Comparison of ENCODE assay signal across 22 cellular contexts in genomic region chr17:68294196-68294555, GRCh38. TPM values are rescaled to one million over a fixed set of nuclear protein-coding genes. Genes with fewer than 3 reads are reported as not detected.
DNase-seq lines count a peak whose midpoint lies in the region; ATAC-seq, FAIRE-seq and TF ChIP-seq lines count a peak whose summit lies in the region.
"Had no signal": no experiment of that assay in that cellular context is flagged by ENCODE, and none has a peak within 500 bp of the region (broad histone marks: within the 10 kb centered on the region; RNA-seq: fewer than 3 reads in every experiment).

No MANE protein-coding gene starts in this region.

- peaks cover 3% of the 10 kb centered on the region for H3K27me3 ChIP-seq in osteoblast (ENCODE audit: insufficient read depth, low read length)

- no peak overlapping the region for H2AFZ ChIP-seq in osteoblast (ENCODE audit: low read length)

- H3K4me3 Mint-ChIP-seq in IgD-negative memory B cell (peak overlapping the region in 1 of 4 donors; percentile 85), neural crest cell (peak overlapping the region; percentile 80)
- no peak overlapping the region for H3K4me3 Mint-ChIP-seq in dendritic cell treated with granulocyte-macrophage colony-stimulating factor and Interleukin-4, amounts not matched to agents 40 ng/mL and 50 ng/mL, for 4 days
- H3K4me3 Mint-ChIP-seq: activated naive CD8-positive, alpha-beta T cell treated with anti-CD3 and anti-CD28 coated beads for 36 hours; activated T-helper 1 cell treated with anti-CD3 and anti-CD28 coated beads, Interleukin-12 subunit alpha, Interleukin-12 subunit beta, Interleukin-2, Interleukin-4 antibody, amounts not matched to agents 30 ng/mL and 10 ng/mL and 1 ng/mL, durations not matched to agents 14 hours and 24 hours and 36 hours had no signal

- ATAC-seq in HG02759 (IDR thresholded peaks at IDR 0.05; ENCODE audit: unreplicated experiment) = no peak
- ATAC-seq: left lobe of liver had no signal

- no peaks in the 10 kb centered on the region for H3K36me3 ChIP-seq in osteoblast (ENCODE audit: insufficient read depth, low read length)
- H3K36me3 ChIP-seq: transverse colon had no signal

- H3K27ac Mint-ChIP-seq in IgD-negative memory B cell (peak overlapping the region; percentile 30 to 63 (median 39)), neural crest cell (ENCODE audit: unreplicated experiment) (peak overlapping the region; percentile 82)
- H3K27ac Mint-ChIP-seq in dendritic cell treated with granulocyte-macrophage colony-stimulating factor and Interleukin-4, amounts not matched to agents 40 ng/mL and 50 ng/mL, for 4 days = peak overlapping the region; percentile 56
- H3K27ac Mint-ChIP-seq: activated naive CD8-positive, alpha-beta T cell treated with anti-CD3 and anti-CD28 coated beads for 36 hours; activated T-helper 1 cell treated with anti-CD3 and anti-CD28 coated beads, Interleukin-12 subunit alpha, Interleukin-12 subunit beta, Interleukin-2, Interleukin-4 antibody, amounts not matched to agents 30 ng/mL and 10 ng/mL and 1 ng/mL, durations not matched to agents 14 hours and 24 hours and 36 hours had no signal

- H3K79me2 ChIP-seq in osteoblast (ENCODE audit: insufficient read depth, low read length) = peaks cover 6% of the 10 kb centered on the region

- no peaks in the 10 kb centered on the region for H3K36me3 Mint-ChIP-seq in IgD-negative memory B cell
- peaks cover 24% of the 10 kb centered on the region for H3K36me3 Mint-ChIP-seq in dendritic cell treated with granulocyte-macrophage colony-stimulating factor and Interleukin-4, amounts not matched to agents 40 ng/mL and 50 ng/mL, for 4 days (ENCODE audit: low read depth)
- no peaks in the 10 kb centered on the region for H3K36me3 Mint-ChIP-seq in neural crest cell (ENCODE audit: low read depth)

- H3K9me3 Mint-ChIP-seq in IgD-negative memory B cell (no peaks in the 10 kb centered on the region), neural crest cell (no peaks in the 10 kb centered on the region)
- H3K9me3 Mint-ChIP-seq in dendritic cell treated with granulocyte-macrophage colony-stimulating factor and Interleukin-4, amounts not matched to agents 40 ng/mL and 50 ng/mL, for 4 days = no peaks in the 10 kb centered on the region
- H3K9me3 Mint-ChIP-seq: activated T-helper 1 cell treated with anti-CD3 and anti-CD28 coated beads, Interleukin-12 subunit alpha, Interleukin-12 subunit beta, Interleukin-2, Interleukin-4 antibody, amounts not matched to agents 30 ng/mL and 10 ng/mL and 1 ng/mL, durations not matched to agents 14 hours and 24 hours and 36 hours had no signal

- DNase-seq in DMS 273 (lab: John Stamatoyannopoulos, UW; ENCODE audit: unreplicated experiment) (peak; percentile 31), DMS 273 treated with DMSO at 0.1 percent for 48 hours (lab: John Stamatoyannopoulos, UW) (no peak), neural crest cell (ENCODE audit: low read depth, low spot score) (no peak), osteoblast (ENCODE audit: insufficient read length, low spot score, missing footprints) (no peak), D721Med (ENCODE audit: insufficient read length, low spot score) (no peak)
- DNase-seq: activated naive CD8-positive, alpha-beta T cell treated with anti-CD3 and anti-CD28 coated beads for 36 hours; AML-193; Caco-2; midbrain; NCI-H1048; NCI-H510A treated with DMSO at 0.1 percent for 48 hours; small intestine; stimulated activated naive CD4-positive, alpha-beta T cell treated with Interleukin-2 at 50 U/mL for 16 hours; transverse colon had no signal

- FAIRE-seq in D721Med (lab: Jason Lieb, UNC) = no peak
- FAIRE-seq: small intestine, TTC549 had no signal

- H3K27me3 Mint-ChIP-seq in IgD-negative memory B cell (no peaks in the 10 kb centered on the region), neural crest cell (ENCODE audit: low read depth) (peaks cover 34% of the 10 kb centered on the region)
- H3K27me3 Mint-ChIP-seq in dendritic cell treated with granulocyte-macrophage colony-stimulating factor and Interleukin-4, amounts not matched to agents 40 ng/mL and 50 ng/mL, for 4 days = no peaks in the 10 kb centered on the region
- H3K27me3 Mint-ChIP-seq: activated naive CD8-positive, alpha-beta T cell treated with anti-CD3 and anti-CD28 coated beads for 36 hours had no signal

- no peaks in the 10 kb centered on the region for H3K9me3 ChIP-seq in osteoblast (ENCODE audit: low read depth, low read length)
- H3K9me3 ChIP-seq: Caco-2, transverse colon had no signal

- no peak for TF ChIP-seq CTCF in neural crest cell (conservative IDR thresholded peaks at IDR 0.05)
- TF ChIP-seq CTCF in osteoblast (IDR thresholded peaks at IDR 0.05; ENCODE audit: extremely low read depth, low read depth, low read length) = no peak
- TF ChIP-seq CTCF in D721Med (IDR thresholded peaks at IDR 0.05; ENCODE audit: insufficient read depth, missing control alignments) = no peak

- peaks cover 23% of the 10 kb centered on the region for H3K4me1 ChIP-seq in osteoblast (ENCODE audit: insufficient read depth, low read length)

- H3K4me3 ChIP-seq in osteoblast (ENCODE audit: insufficient read depth, low read length) = no peak overlapping the region
- H3K4me3 ChIP-seq: transverse colon had no signal

- H3K27ac ChIP-seq in osteoblast (ENCODE audit: low read depth, low read length) = no peak overlapping the region
- H3K27ac ChIP-seq: 22Rv1, HL-60, transverse colon had no signal

- H3K4me1 Mint-ChIP-seq in IgD-negative memory B cell (peaks cover 22 to 30% (median 24%) of the 10 kb centered on the region in 3 donors), neural crest cell (peaks cover 32% of the 10 kb centered on the region)
- H3K4me1 Mint-ChIP-seq in dendritic cell treated with granulocyte-macrophage colony-stimulating factor and Interleukin-4, amounts not matched to agents 40 ng/mL and 50 ng/mL, for 4 days (ENCODE audit: low read depth) = peaks cover 41% of the 10 kb centered on the region

- intact Hi-C loops in dendritic cell treated with granulocyte-macrophage colony-stimulating factor and Interleukin-4, amounts not matched to agents 40 ng/mL and 50 ng/mL, for 4 days (cut with micrococcal nuclease) = loop anchor here (5.0 kb wide), 1 partner anchor 53 kb away; no protein-coding TSS in a partner anchor

- no peaks in the 10 kb centered on the region for H4K20me1 ChIP-seq in osteoblast (ENCODE audit: insufficient read depth, low read length)

- no peak overlapping the region for H3K4me2 ChIP-seq in osteoblast (ENCODE audit: insufficient read depth, low read length)

RNA-seq across cellular contexts. Expression of gene ARSG, which starts 2.9 kb away (rescaled TPM):
- 10.6 TPM for polyA plus RNA-seq in IgD-negative memory B cell
- total RNA-seq in neural crest cell (5.0 and 6.2 TPM in 2 replicates), osteoblast (7.6 and 7.7 TPM in 2 replicates)

RNA-seq across cellular contexts. Expression of gene SLC16A6, which starts 3.2 kb away (rescaled TPM):
- polyA plus RNA-seq in IgD-negative memory B cell = 0.33 TPM
- 0.23 and 0.66 TPM in 2 replicates for total RNA-seq in neural crest cell
- total RNA-seq in osteoblast = 1.4 and 3.8 TPM in 2 replicates

RNA-seq across cellular contexts. Expression of gene AMZ2, which starts 46.3 kb away (rescaled TPM):
- 80.0 TPM for polyA plus RNA-seq in IgD-negative memory B cell
- total RNA-seq in neural crest cell = 85.1 and 87.5 TPM in 2 replicates
- total RNA-seq in osteoblast = 80.3 and 84.0 TPM in 2 replicates
